14 cellular contexts compared by ENCODE assay signal in genomic region chr1:186494832-186495271, GRCh38.
DNase-seq lines count a peak whose midpoint lies in the region; ATAC-seq and TF ChIP-seq lines count a peak whose summit lies in the region.
"Had no signal": no experiment of that assay in that cellular context is flagged by ENCODE, and none has a peak within 500 bp of the region (broad histone marks: within the 10 kb centered on the region; RNA-seq: fewer than 3 reads in every experiment).

No MANE protein-coding gene starts in this region.

- H3K4me3 Mint-ChIP-seq in stimulated activated memory B cell treated with anti-CD40 and anti-IgM and Interleukin-4, amounts not matched to agents 10 μg/mL and 1 μg/mL and 100 μg/mL, for 72 hours: no peak overlapping the region
- H3K4me3 Mint-ChIP-seq in nephron progenitor cell: no peak overlapping the region
- H3K4me3 Mint-ChIP-seq: CD4-positive, alpha-beta memory T cell had no signal

- DNase-seq in NCI-H524 (lab: John Stamatoyannopoulos, UW): no peak
- DNase-seq in nephron progenitor cell: no peak
- DNase-seq in DMS 273 (lab: John Stamatoyannopoulos, UW; ENCODE audit: unreplicated experiment): no peak
- DNase-seq: aorta; CD4-positive, alpha-beta memory T cell; effector CD4-positive, alpha-beta T cell; kidney glomerular epithelial cell; MV-4-11; NCI-H526; SIG-M5 had no signal

- no peaks in the 10 kb centered on the region for H3K27me3 ChIP-seq in OCI-LY3 (ENCODE audit: low read depth, low read length)

- TF ChIP-seq CTCF in OCI-LY3 (IDR thresholded peaks at IDR 0.05; ENCODE audit: low read depth, low read length) (no peak), nephron progenitor cell (IDR thresholded peaks at IDR 0.05) (no peak)

- no peaks in the 10 kb centered on the region for H3K36me3 Mint-ChIP-seq in stimulated activated memory B cell treated with anti-CD40 and anti-IgM and Interleukin-4, amounts not matched to agents 10 μg/mL and 1 μg/mL and 100 μg/mL, for 72 hours
- no peaks in the 10 kb centered on the region for H3K36me3 Mint-ChIP-seq in nephron progenitor cell (ENCODE audit: low read depth)
- H3K36me3 Mint-ChIP-seq: CD4-positive, alpha-beta memory T cell had no signal

- H3K27ac Mint-ChIP-seq in stimulated activated memory B cell treated with anti-CD40 and anti-IgM and Interleukin-4, amounts not matched to agents 10 μg/mL and 1 μg/mL and 100 μg/mL, for 72 hours: no peak overlapping the region
- H3K27ac Mint-ChIP-seq in nephron progenitor cell: no peak overlapping the region
- H3K27ac Mint-ChIP-seq: CD4-positive, alpha-beta memory T cell had no signal

- no peaks in the 10 kb centered on the region for H3K9me3 Mint-ChIP-seq in stimulated activated memory B cell treated with anti-CD40 and anti-IgM and Interleukin-4, amounts not matched to agents 10 μg/mL and 1 μg/mL and 100 μg/mL, for 72 hours
- H3K9me3 Mint-ChIP-seq in nephron progenitor cell: no peaks in the 10 kb centered on the region

- peaks cover 5% of the 10 kb centered on the region for H3K4me1 Mint-ChIP-seq in stimulated activated memory B cell treated with anti-CD40 and anti-IgM and Interleukin-4, amounts not matched to agents 10 μg/mL and 1 μg/mL and 100 μg/mL, for 72 hours
- no peaks in the 10 kb centered on the region for H3K4me1 Mint-ChIP-seq in nephron progenitor cell
- H3K4me1 Mint-ChIP-seq: CD4-positive, alpha-beta memory T cell had no signal

- H3K79me2 ChIP-seq in OCI-LY3 (ENCODE audit: low read length): no peaks in the 10 kb centered on the region

- H3K4me3 ChIP-seq in OCI-LY3 (ENCODE audit: low read length): no peak overlapping the region

- ATAC-seq in GM18907 (IDR thresholded peaks at IDR 0.05; ENCODE audit: unreplicated experiment): peak; percentile 61
- ATAC-seq in HG02763 (IDR thresholded peaks at IDR 0.05; ENCODE audit: unreplicated experiment): peak; percentile 51
- ATAC-seq in stimulated activated memory B cell treated with anti-CD40 and anti-IgM and Interleukin-4, amounts not matched to agents 10 μg/mL and 1 μg/mL and 100 μg/mL, for 72 hours: peak; percentile 48

- no peaks in the 10 kb centered on the region for H3K9me3 ChIP-seq in OCI-LY3 (ENCODE audit: insufficient read depth, low read length)

- no peaks in the 10 kb centered on the region for H3K36me3 ChIP-seq in OCI-LY3 (replicated peaks; ENCODE audit: low read depth, low read length)

- H2AFZ ChIP-seq in OCI-LY3 (ENCODE audit: low read depth, low read length): peak overlapping the region; percentile 34; the same call in 1 of the 2 replicates

- no peaks in the 10 kb centered on the region for H4K20me1 ChIP-seq in OCI-LY3 (ENCODE audit: insufficient read depth, low read length)

- no peaks in the 10 kb centered on the region for H3K27me3 Mint-ChIP-seq in stimulated activated memory B cell treated with anti-CD40 and anti-IgM and Interleukin-4, amounts not matched to agents 10 μg/mL and 1 μg/mL and 100 μg/mL, for 72 hours
- H3K27me3 Mint-ChIP-seq in nephron progenitor cell (ENCODE audit: low read depth, poor library complexity): no peaks in the 10 kb centered on the region
- H3K27me3 Mint-ChIP-seq: CD4-positive, alpha-beta memory T cell had no signal

- no peak overlapping the region for H3K9ac ChIP-seq in OCI-LY3 (ENCODE audit: low read length)

- 0 out of 2 replicates have a peak overlapping the region, but pooled peaks have one; percentile 13 for H3K27ac ChIP-seq in OCI-LY3 (ENCODE audit: low read length)

- peak overlapping the region; percentile 39 for H3K4me2 ChIP-seq in OCI-LY3 (ENCODE audit: low read length)

- peaks cover 30% of the 10 kb centered on the region for H3K4me1 ChIP-seq in OCI-LY3 (ENCODE audit: low read length)
